8 cellular contexts compared by ENCODE assay signal in the genomic region with DNA sequence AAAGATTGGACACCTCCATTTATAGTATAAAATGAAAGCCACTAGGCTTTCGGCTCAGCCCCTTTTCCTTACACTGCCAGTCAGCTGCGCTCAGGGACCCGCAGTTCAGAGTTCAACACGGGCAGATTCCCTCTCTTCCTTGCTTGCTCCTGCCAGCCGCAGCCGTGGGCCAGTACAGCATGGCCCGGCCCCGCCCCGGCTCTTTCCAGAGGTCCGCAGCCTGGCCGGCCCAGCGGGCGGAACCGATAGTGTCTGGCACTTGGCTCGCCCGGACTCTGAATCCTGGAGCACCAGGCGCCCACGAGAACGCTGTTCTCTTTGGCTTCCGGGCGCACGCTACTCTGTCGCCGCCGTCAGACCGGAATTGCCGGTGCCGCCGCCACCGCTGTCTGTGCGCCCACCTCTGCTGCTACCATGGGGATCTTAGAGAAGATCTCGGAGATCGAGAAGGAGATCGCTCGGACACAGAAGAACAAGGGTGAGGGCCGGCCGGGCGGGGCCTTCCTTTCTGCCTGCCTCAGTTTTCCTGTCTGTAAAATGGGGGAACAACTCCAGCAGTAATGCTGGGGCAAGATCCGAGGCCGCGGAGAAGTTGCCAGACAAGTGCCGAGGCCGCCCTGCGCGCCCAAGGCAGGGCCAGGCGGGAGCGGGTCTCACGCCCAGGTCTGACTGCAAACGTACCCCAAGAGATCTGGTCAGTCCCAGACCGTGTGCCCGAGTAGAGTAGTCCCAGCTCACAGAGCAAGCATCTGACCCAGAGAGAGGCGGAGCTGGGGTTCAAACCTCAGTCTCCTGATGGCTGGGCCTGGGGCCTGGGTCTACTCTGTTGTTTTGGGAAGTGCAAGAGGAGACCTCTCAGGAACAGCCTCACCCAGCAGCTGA. TPM values are rescaled to one million over a fixed set of nuclear protein-coding genes. Genes with fewer than 3 reads are reported as not detected.
DNase-seq lines count a peak whose midpoint lies in the region; ATAC-seq and TF ChIP-seq lines count a peak whose summit lies in the region.

A gene with protein sequence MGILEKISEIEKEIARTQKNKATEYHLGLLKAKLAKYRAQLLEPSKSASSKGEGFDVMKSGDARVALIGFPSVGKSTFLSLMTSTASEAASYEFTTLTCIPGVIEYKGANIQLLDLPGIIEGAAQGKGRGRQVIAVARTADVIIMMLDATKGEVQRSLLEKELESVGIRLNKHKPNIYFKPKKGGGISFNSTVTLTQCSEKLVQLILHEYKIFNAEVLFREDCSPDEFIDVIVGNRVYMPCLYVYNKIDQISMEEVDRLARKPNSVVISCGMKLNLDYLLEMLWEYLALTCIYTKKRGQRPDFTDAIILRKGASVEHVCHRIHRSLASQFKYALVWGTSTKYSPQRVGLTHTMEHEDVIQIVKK (plus strand): TSS at position 339 of the 882 bp plus-strand sequence. CDS start 76 bp downstream, at position 415.

- DNase-seq in DMS114 treated with DMSO at 0.1 percent for 48 hours (lab: John Stamatoyannopoulos, UW; ENCODE audit: unreplicated experiment) = peak; percentile 28
- peak; percentile 81 for DNase-seq in Jurkat, Clone E6-1 (ENCODE audit: low read depth, low spot score)
- peak; percentile 84 to 94 (median 94) for DNase-seq in Peyer's patch
- DNase-seq in activated T-cell treated with anti-CD3 and anti-CD28 coated beads, Interleukin-2, amount 50 U/mL, for 48 hours = peak; percentile 97 to 98
- peak; percentile 97 for DNase-seq in esophagus muscularis mucosa (ENCODE audit: extremely low spot score)
- peak; percentile 77 for DNase-seq in stimulated activated CD8-positive, alpha-beta memory T cell treated with anti-CD3 and anti-CD28 coated beads, Interleukin-7, amount 100 ng/mL, for 24 hours (ENCODE audit: low read depth)

- H3K4me3 ChIP-seq in Jurkat, Clone E6-1 (ENCODE audit: low read length) = peak within 1 kb of the TSS; percentile 98
- H3K4me3 ChIP-seq in Peyer's patch (peak within 1 kb of the TSS; percentile 68 to 96 (median 82)), esophagus muscularis mucosa (peak within 1 kb of the TSS; percentile 68 to 96 (median 83)), muscle layer of duodenum (ENCODE audit: low read depth in 1 of 2, low read length in 2 of 2) (peak within 1 kb of the TSS; percentile 89 to 93)

- H3K27me3 ChIP-seq in Peyer's patch (no peaks in the 10 kb centered on the region), esophagus muscularis mucosa (no peaks in the 10 kb centered on the region), muscle layer of duodenum (ENCODE audit: low read depth, low read length) (no peaks in the 10 kb centered on the region)

- H3K36me3 ChIP-seq in Peyer's patch (peaks cover 0 to 10% (median 0%) of the 10 kb centered on the region in 3 donors), esophagus muscularis mucosa (peaks cover 0 to 22% (median 7%) of the 10 kb centered on the region in 4 donors), muscle layer of duodenum (ENCODE audit: control insufficient read depth in 1 of 2, insufficient read depth in 2 of 2, low read length in 2 of 2) (peaks cover 0 to 12% of the 10 kb centered on the region in 2 donors)

- no peak for TF ChIP-seq EP300 in esophagus muscularis mucosa (IDR thresholded peaks at IDR 0.05)

- peak; percentile 71 for ATAC-seq in GM21576 (IDR thresholded peaks at IDR 0.05; ENCODE audit: unreplicated experiment)

- peak; percentile 55 to 56 for TF ChIP-seq POLR2A in Peyer's patch (IDR thresholded peaks at IDR 0.05)
- no peak for TF ChIP-seq POLR2A in esophagus muscularis mucosa (IDR thresholded peaks at IDR 0.05; ENCODE audit: low read depth)

- intact Hi-C loops in esophagus muscularis mucosa (cut with DNase I) = no loop called here

- H3K9me3 ChIP-seq in Peyer's patch = no peaks in the 10 kb centered on the region
- no peaks in the 10 kb centered on the region for H3K9me3 ChIP-seq in esophagus muscularis mucosa
- H3K9me3 ChIP-seq in muscle layer of duodenum (ENCODE audit: control insufficient read depth in 1 of 2, low read length in 2 of 2) = no peaks in the 10 kb centered on the region

- TF ChIP-seq CTCF in Peyer's patch (IDR thresholded peaks at IDR 0.05) (peak in 3 of 6 experiments; percentile 16 to 29 (median 18)), esophagus muscularis mucosa (IDR thresholded peaks at IDR 0.05) (peak in 2 of 3 experiments; percentile 23 to 50)

- whole genome bisulfite sequencing in esophagus muscularis mucosa = under 1% methylated on average over 35 of the region's 52 CpGs

- H3K27ac ChIP-seq in Peyer's patch (peak within 1 kb of the TSS; percentile 72 to 84 (median 79)), esophagus muscularis mucosa (replicated peaks in 1 of 4) (peak within 1 kb of the TSS; percentile 78 to 88 (median 84)), muscle layer of duodenum (ENCODE audit: low read length) (peak within 1 kb of the TSS; percentile 84)

- H3K4me1 ChIP-seq in Peyer's patch (peaks cover 0 to 12% (median 2%) of the 10 kb centered on the region in 4 donors), esophagus muscularis mucosa (peaks cover 7 to 24% (median 20%) of the 10 kb centered on the region in 4 donors), muscle layer of duodenum (ENCODE audit: control insufficient read depth in 1 of 2, insufficient read depth in 2 of 2, low read length in 2 of 2) (peaks cover 8 to 13% of the 10 kb centered on the region in 2 donors)

RNA-seq across cellular contexts. Expression of the gene that starts here (rescaled TPM):
- 81.7 TPM for polyA plus RNA-seq in Jurkat, Clone E6-1 (2012; ENCODE audit: insufficient read depth, insufficient read length)
- 10 to 100 TPM; 24.0 to 65.2 (median 48.5) TPM for total RNA-seq in Peyer's patch
- total RNA-seq in esophagus muscularis mucosa = 10 to 100 TPM; 27.4 to 33.8 (median 33.0) TPM

Comparison
In these comparisons a context has a peak if more than half of its experiments do, and no peak if none do; other contexts are left out.
1. Peak in every context shown above with its lines: DNase-seq, ATAC-seq, H3K4me3 ChIP-seq and H3K27ac ChIP-seq.
2. DNase-seq: peak in every context shown above with its lines; median percentile 98 in activated T-cell treated with anti-CD3 and anti-CD28 coated beads, Interleukin-2, amount 50 U/mL, for 48 hours; 97 in esophagus muscularis mucosa; 94 in Peyer's patch; 81 in Jurkat, Clone E6-1; 77 in stimulated activated CD8-positive, alpha-beta memory T cell treated with anti-CD3 and anti-CD28 coated beads, Interleukin-7, amount 100 ng/mL, for 24 hours; 28 in DMS114 treated with DMSO at 0.1 percent for 48 hours.